ENCODE assay signal across 18 cellular contexts in genomic region chr4:135277116-135277979, GRCh38.
DNase-seq lines count a peak whose midpoint lies in the region; ATAC-seq, FAIRE-seq and TF ChIP-seq lines count a peak whose summit lies in the region.
"Had no signal": no experiment of that assay in that cellular context is flagged by ENCODE, and none has a peak within 500 bp of the region (broad histone marks: within the 10 kb centered on the region; RNA-seq: fewer than 3 reads in every experiment).

No MANE protein-coding gene starts in this region.

- H3K4me3 ChIP-seq in MG63 = no peak overlapping the region
- H3K4me3 ChIP-seq: right atrium auricular region, suprapubic skin had no signal

- CTCF ChIA-PET in RWPE1 (lab: Yijun Ruan, JAX) = no interaction called here

- TF ChIP-seq CTCF in foreskin keratinocyte (conservative IDR thresholded peaks at IDR 0.05) = no peak
- TF ChIP-seq CTCF in RWPE1 (conservative IDR thresholded peaks at IDR 0.05; ENCODE audit: low read depth) = no peak

- no peaks in the 10 kb centered on the region for H3K4me1 ChIP-seq in foreskin keratinocyte
- H3K4me1 ChIP-seq: right atrium auricular region, suprapubic skin had no signal

- DNase-seq in HS-5 (ENCODE audit: low read depth) (peak; percentile 66), amniotic stem cell (lab: John Stamatoyannopoulos, UW) (peak; percentile 31), foreskin keratinocyte (peak; percentile 22 to 54), urothelium cell line (ENCODE audit: low spot score) (peak; percentile 20), left colon (no peak), RWPE1 (ENCODE audit: low spot score) (no peak), MG63 (no peak)
- DNase-seq: activated CD4-positive, alpha-beta T cell treated with anti-CD3 and anti-CD28 coated beads for 48 hours; activated CD8-positive, alpha-beta memory T cell treated with anti-CD3 and anti-CD28 coated beads, Interleukin-2, amount 50 U/mL, for 48 hours; activated naive CD4-positive, alpha-beta T cell treated with anti-CD3 and anti-CD28 coated beads for 36 hours; caudate nucleus; DND-41; glutamatergic neuron; NCI-H2107; Right ventricle myocardium superior; stimulated activated CD4-positive, alpha-beta T cell treated with anti-CD3 and anti-CD28 coated beads, Interleukin-1b, Interleukin-23, amount 100 ng/mL, for 48 hours had no signal

- no peaks in the 10 kb centered on the region for H3K9me3 ChIP-seq in MG63
- H3K9me3 ChIP-seq: right atrium auricular region, suprapubic skin had no signal

- H3K27me3 ChIP-seq in foreskin keratinocyte (no peaks in the 10 kb centered on the region), MG63 (no peaks in the 10 kb centered on the region)
- H3K27me3 ChIP-seq: right atrium auricular region, suprapubic skin had no signal

- FAIRE-seq in urothelium cell line (lab: Jason Lieb, UNC) = no peak

- ATAC-seq in foreskin keratinocyte (peak; percentile 41), left colon (no peak)

- H3K27ac ChIP-seq in foreskin keratinocyte = no peak overlapping the region
- H3K27ac ChIP-seq in RWPE1 = no peak overlapping the region
- H3K27ac ChIP-seq: right atrium auricular region, suprapubic skin had no signal

- POLR2A ChIA-PET in RWPE1 (lab: Yijun Ruan, JAX; ENCODE audit: low non-redundant PET) = no interaction called here

- H3K36me3 ChIP-seq in MG63 = no peaks in the 10 kb centered on the region
- H3K36me3 ChIP-seq: right atrium auricular region, suprapubic skin had no signal

- intact Hi-C loops in left colon (cut with DNase I, micrococcal nuclease) = no loop called here

Comparison
In these comparisons a context has a peak if more than half of its experiments do, and no peak if none do; other contexts are left out.
1. DNase-seq: peak in HS-5 (single experiment), amniotic stem cell (single experiment), foreskin keratinocyte (2 of 2) and urothelium cell line (single experiment); none in left colon (0 of 2), RWPE1 (single experiment) and MG63 (single experiment).